In genomic region chr4:102338405-102338804, GRCh38 we compare ENCODE assay signal across 18 cellular contexts. TPM values are rescaled to one million over a fixed set of nuclear protein-coding genes. Genes with fewer than 3 reads are reported as not detected.
A peak's percentile ranks its signal among the peaks of the same experiment; 100 is the strongest.
DNase-seq lines count a peak whose midpoint lies in the region; ATAC-seq and TF ChIP-seq lines count a peak whose summit lies in the region.
"Had no signal": no experiment of that assay in that cellular context is flagged by ENCODE, and none has a peak within 500 bp of the region (broad histone marks: within the 10 kb centered on the region; RNA-seq: fewer than 3 reads in every experiment).

No MANE protein-coding gene starts in this region.

- H2AFZ ChIP-seq in smooth muscle cell (ENCODE audit: low read depth), result no peak overlapping the region

- H3K9ac ChIP-seq in smooth muscle cell (ENCODE audit: low read depth), result no peak overlapping the region

- ATAC-seq in GM18861 (IDR thresholded peaks at IDR 0.05; ENCODE audit: unreplicated experiment), result no peak
- ATAC-seq: CD8-positive, alpha-beta T cell had no signal

- H3K79me2 ChIP-seq in smooth muscle cell (ENCODE audit: low read depth), result no peaks in the 10 kb centered on the region

- no peak overlapping the region for H3K4me2 ChIP-seq in smooth muscle cell

- no peaks in the 10 kb centered on the region for H3K9me3 ChIP-seq in smooth muscle cell (replicated peaks; ENCODE audit: low read depth)
- H3K9me3 ChIP-seq: BE2C, SJSA1 had no signal

- no peaks in the 10 kb centered on the region for H3K27me3 ChIP-seq in smooth muscle cell (ENCODE audit: low read depth)
- H3K27me3 ChIP-seq: BE2C, SJSA1 had no signal

- no peak for TF ChIP-seq CTCF in NB4 (IDR thresholded peaks at IDR 0.05; ENCODE audit: low read depth, low read length)
- TF ChIP-seq CTCF in choroid plexus epithelial cell (conservative IDR thresholded peaks at IDR 0.05; ENCODE audit: low read depth, low read length), result no peak
- TF ChIP-seq CTCF in smooth muscle cell (IDR thresholded peaks at IDR 0.05; ENCODE audit: borderline replicate concordance, insufficient read depth, poor library complexity, severe bottlenecking), result no peak

- 88% methylated on average over 8 of the region's 8 CpGs for WGBS in smooth muscle cell (ENCODE audit: low lambda C conversion rate)

- H3K27ac ChIP-seq in smooth muscle cell (ENCODE audit: low read depth), result peak overlapping the region; percentile 58
- H3K27ac ChIP-seq: HL-60, RWPE1, SJSA1 had no signal

- H3K36me3 ChIP-seq in smooth muscle cell (ENCODE audit: low read depth), result no peaks in the 10 kb centered on the region
- H3K36me3 ChIP-seq: BE2C, SJSA1 had no signal

- DNase-seq in HT1080 (ENCODE audit: low read depth), result peak; percentile 51
- DNase-seq in NB4 (ENCODE audit: low read depth), result peak; percentile 10
- DNase-seq in choroid plexus epithelial cell (ENCODE audit: low read depth), result peak; percentile 47
- no peak for DNase-seq in smooth muscle cell (lab: John Stamatoyannopoulos, UW; ENCODE audit: unreplicated experiment)
- DNase-seq in activated T-cell treated with anti-CD3 and anti-CD28 coated beads, Interleukin-2, amount 50 U/mL, for 1 hour, result no peak
- no peak for DNase-seq in NCI-H2081 (lab: John Stamatoyannopoulos, UW)
- DNase-seq: BE2C; CD8-positive, alpha-beta T cell; KG1; NCI-H1436 treated with DMSO at 0.1 percent for 48 hours; NCI-H2081 treated with DMSO at 0.1 percent for 48 hours; NCI-H226; NCI-H526 treated with DMSO at 0.1 percent for 48 hours; SW 1271 had no signal

- H3K4me3 ChIP-seq in NB4 (ENCODE audit: low read depth, low read length), result no peak overlapping the region
- no peak overlapping the region for H3K4me3 ChIP-seq in choroid plexus epithelial cell (ENCODE audit: low read depth, low read length)
- no peak overlapping the region for H3K4me3 ChIP-seq in smooth muscle cell
- H3K4me3 ChIP-seq: SJSA1 had no signal

- peaks cover 1% of the 10 kb centered on the region for H3K4me1 ChIP-seq in smooth muscle cell (ENCODE audit: low read depth)
- H3K4me1 ChIP-seq: BE2C, SJSA1 had no signal

- H3F3A ChIP-seq in smooth muscle cell (ENCODE audit: low read depth), result no peaks in the 10 kb centered on the region

- H4K20me1 ChIP-seq in smooth muscle cell (ENCODE audit: low read depth), result no peaks in the 10 kb centered on the region

- TF ChIP-seq POLR2A in NB4 (IDR thresholded peaks at IDR 0.05; ENCODE audit: extremely low read depth, insufficient read length), result no peak

RNA-seq across cellular contexts. Expression of gene SLC39A8, which starts 6.9 kb away (rescaled TPM):
- total RNA-seq in HT1080 (2014; rRNA removed; shearing (Covaris generic)), result 35.6 and 45.6 TPM in 2 replicates
- 16.8 and 21.3 TPM in 2 replicates for polyA plus RNA-seq in HT1080 (2015; cell fraction: cytosol; rRNA removed)
- polyA plus RNA-seq in HT1080 (2015; cell fraction: nucleus; rRNA removed), result 15.2 and 18.2 TPM in 2 replicates
- 16.1 and 16.2 TPM in 2 replicates for total RNA-seq in smooth muscle cell
- polyA plus RNA-seq in smooth muscle cell, result 3.7 and 10.0 TPM in 2 replicates

Comparison
In these comparisons a context has a peak if more than half of its experiments do, and no peak if none do; other contexts are left out.
1. DNase-seq: peak in HT1080 (single experiment), NB4 (single experiment) and choroid plexus epithelial cell (single experiment); none in smooth muscle cell (single experiment), activated T-cell treated with anti-CD3 and anti-CD28 coated beads, Interleukin-2, amount 50 U/mL, for 1 hour (single experiment) and NCI-H2081 (0 of 2).